Comparison of ENCODE assay signal across 8 cellular contexts in the genomic region with DNA sequence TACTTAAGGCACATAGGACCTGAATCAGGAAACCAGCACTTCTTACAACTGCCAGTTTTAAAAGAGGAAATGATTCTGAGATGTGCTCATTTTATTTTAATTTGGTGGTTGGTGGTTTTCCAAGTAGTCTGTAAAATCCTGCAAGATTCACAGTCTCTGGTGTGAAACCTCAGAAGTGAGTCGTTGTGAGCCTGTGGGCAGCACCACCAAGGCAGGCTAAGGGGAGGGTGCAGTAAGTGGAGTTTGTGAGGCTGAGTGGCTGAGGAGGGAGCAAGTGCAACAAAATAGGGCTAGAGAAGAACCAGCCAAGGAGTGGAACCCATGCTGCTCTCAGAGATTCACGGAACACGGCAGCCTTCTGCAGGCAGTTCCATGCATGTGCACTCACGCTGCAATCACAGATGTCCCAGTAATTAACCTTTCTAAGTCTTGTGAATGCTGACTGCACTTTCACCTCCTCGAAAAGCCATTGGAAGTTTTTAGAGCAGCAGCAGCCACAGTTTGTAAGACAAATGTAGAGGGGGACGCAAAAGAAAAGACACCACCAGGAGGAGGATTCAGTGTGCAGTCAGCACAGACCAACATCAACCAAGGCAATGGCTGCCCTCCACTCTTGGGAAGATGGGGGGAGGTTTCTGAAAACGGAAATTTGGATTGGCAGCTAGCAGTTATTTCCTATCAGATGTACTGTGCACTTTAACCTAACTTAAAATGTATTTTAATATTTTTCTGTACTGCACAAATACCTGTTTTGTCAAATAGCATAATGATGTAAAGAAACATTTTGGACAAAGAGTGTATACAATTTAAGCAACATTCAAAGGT. TPM values are rescaled to one million over a fixed set of nuclear protein-coding genes. Genes with fewer than 3 reads are reported as not detected.
A peak's percentile ranks its signal among the peaks of the same experiment; 100 is the strongest.
DNase-seq lines count a peak whose midpoint lies in the region; ATAC-seq and TF ChIP-seq lines count a peak whose summit lies in the region.

No MANE protein-coding gene starts in this region.

- H3K27me3 ChIP-seq in KMS-11 (ENCODE audit: insufficient read depth, low read depth) (no peaks in the 10 kb centered on the region), PC-3 (ENCODE audit: low read length) (no peaks in the 10 kb centered on the region)

- H3K36me3 ChIP-seq in KMS-11 (ENCODE audit: insufficient read depth) (no peaks in the 10 kb centered on the region), PC-3 (ENCODE audit: low read depth, low read length) (no peaks in the 10 kb centered on the region)

- H3K4me3 Mint-ChIP-seq in immature natural killer cell: peak overlapping the region; percentile 38 to 71 (median 63)
- peak overlapping the region; percentile 34 to 41 for H3K4me3 Mint-ChIP-seq in stimulated activated naive CD8-positive, alpha-beta T cell treated with anti-CD3 and anti-CD28 coated beads, Interleukin-15, amount 100 ng/mL, for 72 hours

- H3K9me3 ChIP-seq in PC-3 (ENCODE audit: low read length): no peaks in the 10 kb centered on the region

- in situ Hi-C loops in G401 (cut with HindIII; ENCODE audit: low sequenced_read_pairs): no loop called here

- intact Hi-C loops in PC-3 (cut with micrococcal nuclease): no loop called here

- H3K36me3 Mint-ChIP-seq in immature natural killer cell: peaks cover 10 to 33% (median 22%) of the 10 kb centered on the region in 3 donors

- BruUV-seq in PC-3 (replicated peaks; lab: Mats Ljungman, UMichigan): no TSS peak

- H3K9me2 ChIP-seq in PC-3 (replicated peaks; ENCODE audit: low read length): no peaks in the 10 kb centered on the region

- peaks cover 52 to 56% of the 10 kb centered on the region in 2 donors for H3K4me1 Mint-ChIP-seq in immature natural killer cell
- H3K4me1 Mint-ChIP-seq in stimulated activated naive CD8-positive, alpha-beta T cell treated with anti-CD3 and anti-CD28 coated beads, Interleukin-15, amount 100 ng/mL, for 72 hours: peaks cover 38% of the 10 kb centered on the region

- peak overlapping the region; percentile 72 to 86 (median 81) for H3K27ac Mint-ChIP-seq in immature natural killer cell
- peak overlapping the region in 1 of 2 donors; percentile 66 for H3K27ac Mint-ChIP-seq in stimulated activated naive CD8-positive, alpha-beta T cell treated with anti-CD3 and anti-CD28 coated beads, Interleukin-15, amount 100 ng/mL, for 72 hours

- H3K9ac ChIP-seq in KMS-11 (no peak overlapping the region), PC-3 (ENCODE audit: low read length) (no peak overlapping the region)

- no peak for TF ChIP-seq CTCF in KMS-11 (conservative IDR thresholded peaks at IDR 0.05; ENCODE audit: low read depth, low read length)
- no peak for TF ChIP-seq CTCF in PC-3 (conservative IDR thresholded peaks at IDR 0.05; ENCODE audit: low read depth, low read length)
- TF ChIP-seq CTCF in RWPE1 (conservative IDR thresholded peaks at IDR 0.05; ENCODE audit: low read depth): no peak

- H3K4me3 ChIP-seq in KMS-11 (IDR thresholded peaks at IDR 0.05; ENCODE audit: insufficient read depth, low read depth, low read length): no peak overlapping the region
- no peak overlapping the region for H3K4me3 ChIP-seq in PC-3 (ENCODE audit: low read length)

- H2AFZ ChIP-seq in KMS-11 (ENCODE audit: low read depth) (no peak overlapping the region), PC-3 (ENCODE audit: low read length) (no peak overlapping the region)

- H3K9me3 Mint-ChIP-seq in immature natural killer cell: no peaks in the 10 kb centered on the region
- H3K9me3 Mint-ChIP-seq in stimulated activated naive CD8-positive, alpha-beta T cell treated with anti-CD3 and anti-CD28 coated beads, Interleukin-15, amount 100 ng/mL, for 72 hours: no peaks in the 10 kb centered on the region

- CTCF ChIA-PET in PC-3 (lab: Charles Lee): no interaction called here
- CTCF ChIA-PET in RWPE1 (lab: Yijun Ruan, JAX): no interaction called here

- peak; percentile 72 for DNase-seq in G401 (ENCODE audit: low spot score)
- DNase-seq in activated CD8-positive, alpha-beta memory T cell treated with anti-CD3 and anti-CD28 coated beads for 4 hours (ENCODE audit: low read depth in 2 of 2): peak; percentile 20 to 24
- DNase-seq in immature natural killer cell: peak; percentile 89 to 92 (median 90)
- peak; percentile 52 to 76 for DNase-seq in stimulated activated naive CD8-positive, alpha-beta T cell treated with anti-CD3 and anti-CD28 coated beads, Interleukin-15, amount 100 ng/mL, for 72 hours
- DNase-seq in PC-3: no peak
- no peak for DNase-seq in RWPE1 (ENCODE audit: low spot score)

- peak; percentile 73 for ATAC-seq in GM21526 (IDR thresholded peaks at IDR 0.05; ENCODE audit: low FRiP score, unreplicated experiment)
- ATAC-seq in stimulated activated naive CD8-positive, alpha-beta T cell treated with anti-CD3 and anti-CD28 coated beads, Interleukin-15, amount 100 ng/mL, for 72 hours: peak; percentile 99
- no peak; the same call in 1 of the 2 replicates for ATAC-seq in PC-3

- no peaks in the 10 kb centered on the region for H3F3A ChIP-seq in PC-3 (ENCODE audit: low read length, unreplicated experiment)

- H3K27ac ChIP-seq in KMS-11: no peak overlapping the region
- H3K27ac ChIP-seq in PC-3 (ENCODE audit: low read length): no peak overlapping the region
- no peak overlapping the region for H3K27ac ChIP-seq in RWPE1

- H3K4me2 ChIP-seq in KMS-11: 0 out of 2 replicates have a peak overlapping the region, but pooled peaks have one; percentile 21
- H3K4me2 ChIP-seq in PC-3 (ENCODE audit: low read length): no peak overlapping the region

- no peaks in the 10 kb centered on the region for H4K20me1 ChIP-seq in KMS-11 (ENCODE audit: insufficient read depth)
- no peaks in the 10 kb centered on the region for H4K20me1 ChIP-seq in PC-3 (ENCODE audit: low read length)

- POLR2A ChIA-PET in PC-3 (lab: Charles Lee; ENCODE audit: unreplicated experiment): no interaction called here
- POLR2A ChIA-PET in RWPE1 (lab: Yijun Ruan, JAX; ENCODE audit: low non-redundant PET): no interaction called here

- peaks cover 8 to 13% (median 11%) of the 10 kb centered on the region in 3 donors for H3K27me3 Mint-ChIP-seq in immature natural killer cell (ENCODE audit: low read depth in 3 of 3)
- no peaks in the 10 kb centered on the region for H3K27me3 Mint-ChIP-seq in stimulated activated naive CD8-positive, alpha-beta T cell treated with anti-CD3 and anti-CD28 coated beads, Interleukin-15, amount 100 ng/mL, for 72 hours

- H3K79me2 ChIP-seq in KMS-11 (ENCODE audit: insufficient read depth, low read depth) (no peaks in the 10 kb centered on the region), PC-3 (ENCODE audit: low read length) (no peaks in the 10 kb centered on the region)

- H3K4me1 ChIP-seq in KMS-11 (ENCODE audit: low read depth, poor library complexity, severe bottlenecking) (peaks cover 10% of the 10 kb centered on the region), PC-3 (ENCODE audit: insufficient read depth, low read length) (peaks cover 4% of the 10 kb centered on the region; the same call in 1 of the 2 replicates)

RNA-seq across cellular contexts. Expression of gene ESD, which starts 44.9 kb away (rescaled TPM):
- total RNA-seq in G401 (2014; rRNA removed; shearing (Covaris generic)): 139 and 142 TPM in 2 replicates
- polyA plus RNA-seq in immature natural killer cell: 10 to 100 TPM; 52.7 to 69.4 (median 59.2) TPM
- total RNA-seq in PC-3 (2014; rRNA removed): 62.1 and 73.2 TPM in 2 replicates

Comparison
In these comparisons a context has a peak if more than half of its experiments do, and no peak if none do; other contexts are left out.
1. DNase-seq: peak in G401 (single experiment), activated CD8-positive, alpha-beta memory T cell treated with anti-CD3 and anti-CD28 coated beads for 4 hours (2 of 2), immature natural killer cell (3 of 3) and stimulated activated naive CD8-positive, alpha-beta T cell treated with anti-CD3 and anti-CD28 coated beads, Interleukin-15, amount 100 ng/mL, for 72 hours (2 of 2); none in PC-3 (single experiment) and RWPE1 (single experiment).